ENCODE assay signal across 1 cellular context in the genomic region with DNA sequence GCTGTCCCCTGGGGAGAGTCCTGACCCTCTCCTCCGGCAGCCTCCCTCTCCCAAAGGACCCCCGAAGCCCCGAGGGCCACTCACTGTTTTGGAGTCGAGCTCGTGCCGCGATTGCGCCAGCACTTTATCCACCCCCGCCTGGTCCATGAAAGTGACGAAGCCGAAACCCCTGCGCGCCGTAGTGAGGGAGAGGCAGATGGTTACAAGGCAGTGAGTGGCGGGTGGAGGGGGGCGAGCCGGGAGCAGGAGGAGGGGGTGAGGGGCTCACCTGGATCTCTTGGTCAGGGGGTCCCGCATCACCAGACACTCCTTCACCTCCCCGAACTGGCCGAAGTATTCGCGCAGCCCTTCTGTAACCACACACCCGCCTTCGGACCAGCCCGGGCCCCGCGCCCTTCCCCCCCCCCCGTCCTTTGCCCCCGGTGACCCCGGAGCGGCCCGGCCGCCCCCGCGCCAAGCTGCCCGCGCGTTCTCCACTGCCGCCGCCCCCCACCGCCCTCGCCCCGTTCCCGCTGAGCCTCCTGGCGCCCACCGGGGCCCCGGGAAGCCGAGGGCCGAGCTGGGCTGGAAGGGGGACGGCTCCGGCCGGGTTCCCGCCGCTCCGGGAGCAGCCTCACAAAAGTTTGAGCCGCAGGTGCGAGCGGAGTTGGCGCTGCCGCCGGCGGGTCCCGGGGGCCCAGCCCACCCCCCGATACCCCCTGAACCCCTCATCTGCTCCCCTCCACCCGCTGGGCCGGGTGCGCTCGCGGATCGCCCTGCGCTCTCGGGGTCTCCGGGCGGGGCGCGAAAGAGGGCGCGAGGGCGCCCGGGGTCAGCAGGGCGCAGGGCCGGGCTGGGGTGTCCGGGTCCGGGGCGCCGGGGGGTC.
TF ChIP-seq lines count a peak whose summit lies in the region.

No MANE protein-coding gene starts in this region.

TF ChIP-seq in SK-N-SH treated with all-trans-retinoic acid at 6 μM for 48 hours, 23 proteins besides CTCF, POLR2A, EP300 and RAD21 (continued from another document):
- no peak for TF ChIP-seq PPARA (CRISPR knock-in tag; IDR thresholded peaks at IDR 0.05; ENCODE audit: borderline replicate concordance)
- TF ChIP-seq, protein P1, sequence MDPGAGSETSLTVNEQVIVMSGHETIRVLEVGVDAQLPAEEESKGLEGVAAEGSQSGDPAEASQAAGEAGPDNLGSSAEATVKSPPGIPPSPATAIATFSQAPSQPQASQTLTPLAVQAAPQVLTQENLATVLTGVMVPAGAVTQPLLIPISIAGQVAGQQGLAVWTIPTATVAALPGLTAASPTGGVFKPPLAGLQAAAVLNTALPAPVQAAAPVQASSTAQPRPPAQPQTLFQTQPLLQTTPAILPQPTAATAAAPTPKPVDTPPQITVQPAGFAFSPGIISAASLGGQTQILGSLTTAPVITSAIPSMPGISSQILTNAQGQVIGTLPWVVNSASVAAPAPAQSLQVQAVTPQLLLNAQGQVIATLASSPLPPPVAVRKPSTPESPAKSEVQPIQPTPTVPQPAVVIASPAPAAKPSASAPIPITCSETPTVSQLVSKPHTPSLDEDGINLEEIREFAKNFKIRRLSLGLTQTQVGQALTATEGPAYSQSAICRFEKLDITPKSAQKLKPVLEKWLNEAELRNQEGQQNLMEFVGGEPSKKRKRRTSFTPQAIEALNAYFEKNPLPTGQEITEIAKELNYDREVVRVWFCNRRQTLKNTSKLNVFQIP (CRISPR knock-in tag; IDR thresholded peaks at IDR 0.05; ENCODE audit: borderline replicate concordance, low read depth): no peak
- no peak for TF ChIP-seq ZNF8 (CRISPR knock-in tag; IDR thresholded peaks at IDR 0.05)
